8 cellular contexts compared by ENCODE assay signal in the genomic region with DNA sequence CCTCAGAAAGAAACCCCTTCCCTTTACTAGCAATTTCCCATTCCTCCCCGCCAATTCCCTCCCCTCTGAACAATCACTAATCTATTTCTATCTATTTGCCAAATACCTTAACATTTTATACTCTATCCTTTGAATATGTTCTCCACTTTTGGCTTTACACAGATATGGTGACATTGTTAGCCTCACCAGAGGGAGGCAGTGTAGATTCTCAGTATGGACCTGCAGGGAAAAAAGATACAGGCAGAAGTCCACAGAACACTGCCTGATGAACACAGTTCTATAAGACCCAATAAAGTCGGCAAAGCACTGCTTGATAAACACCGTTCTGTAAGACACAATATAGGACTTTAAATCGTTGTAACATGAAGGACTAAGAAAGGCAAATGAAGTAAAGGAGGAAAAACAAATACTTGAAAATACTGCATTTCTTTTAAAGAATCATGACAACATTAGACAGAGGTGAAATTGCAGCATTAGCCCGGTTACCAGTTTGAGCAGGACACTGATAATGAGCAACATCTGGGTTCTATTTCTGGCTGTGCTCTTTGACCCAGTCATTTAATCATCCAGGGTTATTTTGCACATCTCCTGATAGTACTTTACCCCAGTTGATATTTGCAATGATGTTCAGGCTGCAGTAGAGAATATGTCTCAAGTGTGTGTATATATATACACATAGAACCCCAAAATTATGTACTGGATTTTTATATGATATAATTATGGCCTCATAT.
DNase-seq lines count a peak whose midpoint lies in the region; ATAC-seq, FAIRE-seq and TF ChIP-seq lines count a peak whose summit lies in the region.

No MANE protein-coding gene starts in this region.

- TF ChIP-seq EP300 in K562 (IDR thresholded peaks at IDR 0.05; ENCODE audit: low read length) (no peak), suprapubic skin (IDR thresholded peaks at IDR 0.05) (no peak)

- H3K27ac ChIP-seq in K562 (ENCODE audit: extremely low read depth, low read depth, low read length): no peak overlapping the region
- H3K27ac ChIP-seq in vagina: no peak overlapping the region
- no peak overlapping the region for H3K27ac ChIP-seq in suprapubic skin

- POLR2A ChIA-PET in K562 (lab: Yijun Ruan, JAX): no interaction called here

- H3K9ac ChIP-seq in K562 (ENCODE audit: insufficient read depth in 1 of 2, low read depth in 2 of 2, low read length in 2 of 2): no peak overlapping the region

- no peaks in the 10 kb centered on the region for H3K79me2 ChIP-seq in K562 (ENCODE audit: control insufficient read depth, insufficient read depth, low read length)

- TF ChIP-seq RAD21 in K562 (CRISPR knock-in tag; conservative IDR thresholded peaks at IDR 0.05 in 1 of 2, IDR thresholded peaks at IDR 0.05 in 1 of 2): peak; percentile 70 to 71

- CTCF ChIA-PET in K562 (lab: Yijun Ruan, JAX; ENCODE audit: low intra/inter-chr PET ratio): interaction anchor here (0.6 to 1.4 kb wide), 3 partner anchors 350 to 633 kb away, joined by 3 to 6 read pairs (median 5); no protein-coding TSS in a partner anchor

- peaks cover 0 to 8% of the 10 kb centered on the region in 2 experiments; a peak in 2 of 5 replicates for H3K4me1 ChIP-seq in K562 (replicated peaks in 1 of 2; ENCODE audit: control insufficient read depth in 2 of 2, insufficient read depth in 2 of 2, low read length in 2 of 2)
- H3K4me1 ChIP-seq in vagina: peaks cover 16% of the 10 kb centered on the region
- H3K4me1 ChIP-seq in suprapubic skin: peaks cover 19% of the 10 kb centered on the region

- WGBS in K562 (ENCODE audit: insufficient coverage, low coverage, missing lambda C conversion rate): 2% methylated on average over 5 of the region's 5 CpGs
- 73% methylated on average over 5 of the region's 5 CpGs for WGBS in suprapubic skin

- peak; percentile 58 for FAIRE-seq in K562 (lab: Jason Lieb, UNC)

- H3K4me3 ChIP-seq in K562: no peak overlapping the region
- H3K4me3 ChIP-seq in vagina: no peak overlapping the region
- H3K4me3 ChIP-seq in suprapubic skin: no peak overlapping the region

- no peaks in the 10 kb centered on the region for H4K20me1 ChIP-seq in K562 (replicated peaks; ENCODE audit: control insufficient read depth, insufficient read depth, low read length)

- no TSS peak for BruUV-seq in K562 (replicated peaks; lab: Mats Ljungman, UMichigan)

- in situ Hi-C loops in K562 (cut with MboI): loop anchor here (10.0 to 25.0 kb wide), 2 partner anchors 633 to 1055 kb away; no protein-coding TSS in a partner anchor

- DNase-seq in AG09319 (ENCODE audit: extremely low read depth, low read depth) (no peak), NCI-H774 (lab: John Stamatoyannopoulos, UW) (peak; percentile 45), K562 (ENCODE audit: extremely low read depth in 1 of 4, low spot score in 3 of 4) (peak; percentile 23 to 66 (median 32)), kidney tubule cell (ENCODE audit: low spot score) (peak; percentile 33), vagina (ENCODE audit: extremely low spot score in 2 of 2) (no peak), GM19240 (ENCODE audit: insufficient read length, low spot score) (no peak), suprapubic skin (ENCODE audit: low spot score in 2 of 2) (no peak)

- TF ChIP-seq POLR2A in K562 (conservative IDR thresholded peaks at IDR 0.05) (no peak), vagina (IDR thresholded peaks at IDR 0.05) (no peak), suprapubic skin (IDR thresholded peaks at IDR 0.05) (no peak)

- no peaks in the 10 kb centered on the region for H3K9me3 ChIP-seq in K562 (replicated peaks; ENCODE audit: control insufficient read depth, insufficient read depth, low read depth, low read length)
- H3K9me3 ChIP-seq in vagina: no peaks in the 10 kb centered on the region
- H3K9me3 ChIP-seq in suprapubic skin: no peaks in the 10 kb centered on the region

- intact Hi-C loops in K562 (cut with micrococcal nuclease) (loop anchor here (5.0 to 10.0 kb wide), 4 partner anchors 100 to 1153 kb away; a partner anchor contains a TSS), vagina (cut with DNase I) (no loop called here)

- H3K9me1 ChIP-seq in K562 (ENCODE audit: control insufficient read depth, insufficient read depth, low read length): no peaks in the 10 kb centered on the region

- peak; percentile 51 for TF ChIP-seq CTCF in AG09319 (IDR thresholded peaks at IDR 0.05; ENCODE audit: low read depth, low read length)
- TF ChIP-seq CTCF in K562 (IDR thresholded peaks at IDR 0.05 in 2 of 3, conservative IDR thresholded peaks at IDR 0.05 in 1 of 3; ENCODE audit: insufficient read depth in 2 of 3, low read depth in 1 of 3, low read length in 3 of 3): peak; percentile 58 to 72 (median 65)
- TF ChIP-seq CTCF in vagina (IDR thresholded peaks at IDR 0.05): peak in 1 of 3 experiments; percentile 26
- no peak for TF ChIP-seq CTCF in suprapubic skin (IDR thresholded peaks at IDR 0.05)

- peak; percentile 23 for ATAC-seq in GM18867 (IDR thresholded peaks at IDR 0.05; ENCODE audit: unreplicated experiment)
- peak; percentile 85 for ATAC-seq in K562

- H3K27me3 ChIP-seq in K562 (ENCODE audit: control insufficient read depth in 2 of 2, insufficient read depth in 2 of 2, low read length in 2 of 2): no peaks in the 10 kb centered on the region
- no peaks in the 10 kb centered on the region for H3K27me3 ChIP-seq in vagina
- H3K27me3 ChIP-seq in suprapubic skin: no peaks in the 10 kb centered on the region

- H3K36me3 ChIP-seq in K562 (ENCODE audit: control insufficient read depth, insufficient read depth, low read length): no peaks in the 10 kb centered on the region
- H3K36me3 ChIP-seq in vagina: peaks cover 0 to 15% of the 10 kb centered on the region in 2 donors
- H3K36me3 ChIP-seq in suprapubic skin: peaks cover 19% of the 10 kb centered on the region

- no peak overlapping the region for H3K4me2 ChIP-seq in K562 (ENCODE audit: insufficient read depth, low read length)

- peak overlapping the region; percentile 82; the same call in 1 of the 2 replicates for H2AFZ ChIP-seq in K562 (ENCODE audit: low read depth, low read length)

TF ChIP-seq in K562, 482 proteins besides CTCF, POLR2A, EP300 and RAD21 (continues in another document):
- no peak for TF ChIP-seq TCFL5 (CRISPR knock-in tag; conservative IDR thresholded peaks at IDR 0.05)
- no peak for TF ChIP-seq HSF4 (CRISPR knock-in tag; IDR thresholded peaks at IDR 0.05; ENCODE audit: borderline replicate concordance)
- TF ChIP-seq, protein P1, sequence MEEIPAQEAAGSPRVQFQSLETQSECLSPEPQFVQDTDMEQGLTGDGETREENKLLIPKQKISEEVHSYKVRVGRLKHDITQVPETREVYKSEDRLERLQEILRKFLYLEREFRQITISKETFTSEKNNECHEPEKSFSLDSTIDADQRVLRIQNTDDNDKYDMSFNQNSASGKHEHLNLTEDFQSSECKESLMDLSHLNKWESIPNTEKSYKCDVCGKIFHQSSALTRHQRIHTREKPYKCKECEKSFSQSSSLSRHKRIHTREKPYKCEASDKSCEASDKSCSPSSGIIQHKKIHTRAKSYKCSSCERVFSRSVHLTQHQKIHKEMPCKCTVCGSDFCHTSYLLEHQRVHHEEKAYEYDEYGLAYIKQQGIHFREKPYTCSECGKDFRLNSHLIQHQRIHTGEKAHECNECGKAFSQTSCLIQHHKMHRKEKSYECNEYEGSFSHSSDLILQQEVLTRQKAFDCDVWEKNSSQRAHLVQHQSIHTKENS (CRISPR knock-in tag; IDR thresholded peaks at IDR 0.05): no peak
- TF ChIP-seq, protein P2, sequence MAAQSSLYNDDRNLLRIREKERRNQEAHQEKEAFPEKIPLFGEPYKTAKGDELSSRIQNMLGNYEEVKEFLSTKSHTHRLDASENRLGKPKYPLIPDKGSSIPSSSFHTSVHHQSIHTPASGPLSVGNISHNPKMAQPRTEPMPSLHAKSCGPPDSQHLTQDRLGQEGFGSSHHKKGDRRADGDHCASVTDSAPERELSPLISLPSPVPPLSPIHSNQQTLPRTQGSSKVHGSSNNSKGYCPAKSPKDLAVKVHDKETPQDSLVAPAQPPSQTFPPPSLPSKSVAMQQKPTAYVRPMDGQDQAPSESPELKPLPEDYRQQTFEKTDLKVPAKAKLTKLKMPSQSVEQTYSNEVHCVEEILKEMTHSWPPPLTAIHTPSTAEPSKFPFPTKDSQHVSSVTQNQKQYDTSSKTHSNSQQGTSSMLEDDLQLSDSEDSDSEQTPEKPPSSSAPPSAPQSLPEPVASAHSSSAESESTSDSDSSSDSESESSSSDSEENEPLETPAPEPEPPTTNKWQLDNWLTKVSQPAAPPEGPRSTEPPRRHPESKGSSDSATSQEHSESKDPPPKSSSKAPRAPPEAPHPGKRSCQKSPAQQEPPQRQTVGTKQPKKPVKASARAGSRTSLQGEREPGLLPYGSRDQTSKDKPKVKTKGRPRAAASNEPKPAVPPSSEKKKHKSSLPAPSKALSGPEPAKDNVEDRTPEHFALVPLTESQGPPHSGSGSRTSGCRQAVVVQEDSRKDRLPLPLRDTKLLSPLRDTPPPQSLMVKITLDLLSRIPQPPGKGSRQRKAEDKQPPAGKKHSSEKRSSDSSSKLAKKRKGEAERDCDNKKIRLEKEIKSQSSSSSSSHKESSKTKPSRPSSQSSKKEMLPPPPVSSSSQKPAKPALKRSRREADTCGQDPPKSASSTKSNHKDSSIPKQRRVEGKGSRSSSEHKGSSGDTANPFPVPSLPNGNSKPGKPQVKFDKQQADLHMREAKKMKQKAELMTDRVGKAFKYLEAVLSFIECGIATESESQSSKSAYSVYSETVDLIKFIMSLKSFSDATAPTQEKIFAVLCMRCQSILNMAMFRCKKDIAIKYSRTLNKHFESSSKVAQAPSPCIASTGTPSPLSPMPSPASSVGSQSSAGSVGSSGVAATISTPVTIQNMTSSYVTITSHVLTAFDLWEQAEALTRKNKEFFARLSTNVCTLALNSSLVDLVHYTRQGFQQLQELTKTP (IDR thresholded peaks at IDR 0.05; ENCODE audit: low read depth in 1 of 2, partially characterized antibody in 2 of 2): no peak
- TF ChIP-seq ETV1 (tag; conservative IDR thresholded peaks at IDR 0.05; ENCODE audit: low read depth): 0 out of 2 replicates have a peak, but pooled peaks have one; percentile 7
- 0 out of 2 replicates have a peak, but pooled peaks have one; percentile 26 for TF ChIP-seq SMC3 (conservative IDR thresholded peaks at IDR 0.05; ENCODE audit: insufficient read depth, low read depth, low read length)
- TF ChIP-seq ADNP (tag; IDR thresholded peaks at IDR 0.05): 0 out of 2 replicates have a peak, but pooled peaks have one; percentile 37
- TF ChIP-seq ZNF785 (CRISPR knock-in tag; IDR thresholded peaks at IDR 0.05): peak; percentile 76; the same call in 1 of the 2 replicates
- TF ChIP-seq PHB2 (IDR thresholded peaks at IDR 0.05; ENCODE audit: low read depth): no peak
- peak; percentile 86 for TF ChIP-seq ZNF764 (CRISPR knock-in tag; IDR thresholded peaks at IDR 0.05; ENCODE audit: low read depth)
- TF ChIP-seq DPF2 (IDR thresholded peaks at IDR 0.05): 0 out of 2 replicates have a peak, but pooled peaks have one; percentile 11
- TF ChIP-seq ZNF133 (CRISPR knock-in tag; IDR thresholded peaks at IDR 0.05): no peak

Comparison
In these comparisons a context has a peak if more than half of its experiments do, and no peak if none do; other contexts are left out.
1. DNase-seq: peak in NCI-H774 (single experiment), K562 (4 of 4) and kidney tubule cell (single experiment); none in AG09319 (single experiment), vagina (0 of 2), GM19240 (single experiment) and suprapubic skin (0 of 2).
2. CTCF ChIP-seq: peak in AG09319 (single experiment) and K562 (3 of 3); none in suprapubic skin (0 of 2).